9 cellular contexts compared by ENCODE assay signal in genomic region chr19:53865918-53866696, GRCh38. TPM values are rescaled to one million over a fixed set of nuclear protein-coding genes. Genes with fewer than 3 reads are reported as not detected.
DNase-seq lines count a peak whose midpoint lies in the region; ATAC-seq and TF ChIP-seq lines count a peak whose summit lies in the region.
"Had no signal": no experiment of that assay in that cellular context is flagged by ENCODE, and none has a peak within 500 bp of the region (broad histone marks: within the 10 kb centered on the region; RNA-seq: fewer than 3 reads in every experiment).

No MANE protein-coding gene starts in this region.

- no peak for ATAC-seq in stimulated activated memory B cell treated with anti-CD40 and anti-IgM and Interleukin-4, amounts not matched to agents 10 μg/mL and 1 μg/mL and 100 μg/mL, for 72 hours
- ATAC-seq in HG03342 (IDR thresholded peaks at IDR 0.05; ENCODE audit: unreplicated experiment) = no peak
- no peak for ATAC-seq in GM21423 (IDR thresholded peaks at IDR 0.05; ENCODE audit: unreplicated experiment)

- H3K27me3 ChIP-seq in DOHH2 (ENCODE audit: control insufficient read depth, low read length) = peaks cover 17% of the 10 kb centered on the region

- WGBS in mesodermal cell (ENCODE audit: insufficient coverage in 2 of 2), 2 experiments = 0 to 1% methylated on average over 34 to 36 of the region's 46 CpGs

- H3K27ac ChIP-seq in DOHH2 (ENCODE audit: low read depth, low read length) (no peak overlapping the region), mesodermal cell (ENCODE audit: low read depth, low read length, severe bottlenecking) (peak overlapping the region; percentile 100)
- H3K27ac ChIP-seq: KMS-11 had no signal

- TF ChIP-seq CTCF in DOHH2 (IDR thresholded peaks at IDR 0.05; ENCODE audit: low read depth, low read length, poor library complexity, severe bottlenecking) (no peak), epithelial cell of proximal tubule (conservative IDR thresholded peaks at IDR 0.05; ENCODE audit: low read depth, low read length) (no peak)

- H3K9me3 Mint-ChIP-seq in activated T-cell treated with anti-CD3 and anti-CD28 coated beads, Interleukin-2, amount 50 U/mL, for 24 hours = no peaks in the 10 kb centered on the region
- H3K9me3 Mint-ChIP-seq in stimulated activated memory B cell treated with anti-CD40 and anti-IgM and Interleukin-4, amounts not matched to agents 10 μg/mL and 1 μg/mL and 100 μg/mL, for 72 hours = no peaks in the 10 kb centered on the region

- peak overlapping the region; percentile 89 for H3K4me3 Mint-ChIP-seq in activated T-cell treated with anti-CD3 and anti-CD28 coated beads, Interleukin-2, amount 50 U/mL, for 24 hours
- H3K4me3 Mint-ChIP-seq in stimulated activated memory B cell treated with anti-CD40 and anti-IgM and Interleukin-4, amounts not matched to agents 10 μg/mL and 1 μg/mL and 100 μg/mL, for 72 hours = peak overlapping the region; percentile 70

- H4K20me1 ChIP-seq in DOHH2 (ENCODE audit: control insufficient read depth, insufficient read depth, low read depth, low read length) = no peaks in the 10 kb centered on the region

- H3K27me3 Mint-ChIP-seq in activated T-cell treated with anti-CD3 and anti-CD28 coated beads, Interleukin-2, amount 50 U/mL, for 24 hours = no peaks in the 10 kb centered on the region
- H3K27me3 Mint-ChIP-seq in stimulated activated memory B cell treated with anti-CD40 and anti-IgM and Interleukin-4, amounts not matched to agents 10 μg/mL and 1 μg/mL and 100 μg/mL, for 72 hours = peaks cover 46% of the 10 kb centered on the region

- H3K9me3 ChIP-seq in DOHH2 (ENCODE audit: control insufficient read depth, insufficient read depth, low read length) (no peaks in the 10 kb centered on the region), mesodermal cell (ENCODE audit: control insufficient read depth, low read length) (no peaks in the 10 kb centered on the region)

- peak overlapping the region; percentile 74 for H3K27ac Mint-ChIP-seq in activated T-cell treated with anti-CD3 and anti-CD28 coated beads, Interleukin-2, amount 50 U/mL, for 24 hours
- peak overlapping the region; percentile 79 for H3K27ac Mint-ChIP-seq in stimulated activated memory B cell treated with anti-CD40 and anti-IgM and Interleukin-4, amounts not matched to agents 10 μg/mL and 1 μg/mL and 100 μg/mL, for 72 hours

- H3K4me1 ChIP-seq in DOHH2 (ENCODE audit: control insufficient read depth, low read length) (peaks cover 31% of the 10 kb centered on the region), mesodermal cell (ENCODE audit: control insufficient read depth, insufficient read depth, low read length, poor library complexity, severe bottlenecking) (peaks cover 11% of the 10 kb centered on the region)

- no peaks in the 10 kb centered on the region for H3K9me2 ChIP-seq in DOHH2 (replicated peaks; ENCODE audit: control insufficient read depth, low read length)

- H3K4me1 Mint-ChIP-seq in activated T-cell treated with anti-CD3 and anti-CD28 coated beads, Interleukin-2, amount 50 U/mL, for 24 hours (ENCODE audit: low read depth) = peaks cover 35% of the 10 kb centered on the region
- peaks cover 31% of the 10 kb centered on the region for H3K4me1 Mint-ChIP-seq in stimulated activated memory B cell treated with anti-CD40 and anti-IgM and Interleukin-4, amounts not matched to agents 10 μg/mL and 1 μg/mL and 100 μg/mL, for 72 hours

- H3K4me2 ChIP-seq in DOHH2 (ENCODE audit: low read length) = peak overlapping the region; percentile 3; the same call in 1 of the 2 replicates
- H3K4me2 ChIP-seq: KMS-11 had no signal

- H3K36me3 ChIP-seq in DOHH2 (ENCODE audit: control insufficient read depth, low read length) (no peaks in the 10 kb centered on the region), mesodermal cell (ENCODE audit: control insufficient read depth, insufficient read depth, low read length) (peaks cover 6% of the 10 kb centered on the region)

- H3K4me3 ChIP-seq in DOHH2 (ENCODE audit: low read length) (no peak overlapping the region), epithelial cell of proximal tubule (ENCODE audit: low read depth, low read length) (peak overlapping the region; percentile 62), mesodermal cell (ENCODE audit: extremely low read depth, insufficient read depth, low read length, poor library complexity, severe bottlenecking) (peak overlapping the region; percentile 41)

- H3K79me2 ChIP-seq in DOHH2 (ENCODE audit: control insufficient read depth, low read length) = no peaks in the 10 kb centered on the region

- DNase-seq in NAMALWA (ENCODE audit: low spot score) (peak; percentile 69), epithelial cell of proximal tubule (ENCODE audit: low read depth) (no peak)
- peak; percentile 76 for DNase-seq in activated T-cell treated with anti-CD3 and anti-CD28 coated beads, Interleukin-2, amount 50 U/mL, for 24 hours

- peaks cover 12% of the 10 kb centered on the region for H3K36me3 Mint-ChIP-seq in activated T-cell treated with anti-CD3 and anti-CD28 coated beads, Interleukin-2, amount 50 U/mL, for 24 hours (ENCODE audit: low read depth)
- H3K36me3 Mint-ChIP-seq in stimulated activated memory B cell treated with anti-CD40 and anti-IgM and Interleukin-4, amounts not matched to agents 10 μg/mL and 1 μg/mL and 100 μg/mL, for 72 hours = no peaks in the 10 kb centered on the region

- no peaks in the 10 kb centered on the region for H3F3A ChIP-seq in DOHH2 (ENCODE audit: control insufficient read depth, insufficient read depth)

RNA-seq across cellular contexts. Expression of gene MYADM, which starts 1.6 kb away (rescaled TPM):
- 48.7 and 59.5 TPM in 2 replicates for total RNA-seq in epithelial cell of proximal tubule
- 78.4 TPM for polyA plus RNA-seq in mesodermal cell (2013, experiment 1 of 2)
- polyA plus RNA-seq in mesodermal cell (2013, experiment 2 of 2) = 65.5 TPM

RNA-seq across cellular contexts. Expression of gene PRKCG, which starts 15.9 kb away (rescaled TPM):
- total RNA-seq in epithelial cell of proximal tubule = 1.3 TPM in 1 of 2 replicates, not detected in the other
- polyA plus RNA-seq in mesodermal cell (2013, experiment 1 of 2) = 1.5 TPM
- polyA plus RNA-seq in mesodermal cell (2013, experiment 2 of 2) = 0.71 TPM

RNA-seq across cellular contexts. Expression of gene NLRP12, which starts 42.0 kb away (rescaled TPM):
- not detected in 2 replicates for total RNA-seq in epithelial cell of proximal tubule
- 0.11 TPM for polyA plus RNA-seq in mesodermal cell (2013, experiment 1 of 2)
- not detected for polyA plus RNA-seq in mesodermal cell (2013, experiment 2 of 2)

RNA-seq across cellular contexts. Expression of gene CACNG7, which starts 43.0 kb away (rescaled TPM):
- total RNA-seq in epithelial cell of proximal tubule = not detected in 2 replicates
- polyA plus RNA-seq in mesodermal cell (2013, experiment 1 of 2) = 60.5 TPM
- 35.9 TPM for polyA plus RNA-seq in mesodermal cell (2013, experiment 2 of 2)
